9 cellular contexts compared by ENCODE assay signal in genomic region chr13:102800145-102801041, GRCh38. TPM values are rescaled to one million over a fixed set of nuclear protein-coding genes. Genes with fewer than 3 reads are reported as not detected.
DNase-seq lines count a peak whose midpoint lies in the region; ATAC-seq and TF ChIP-seq lines count a peak whose summit lies in the region.
"Had no signal": no experiment of that assay in that cellular context is flagged by ENCODE, and none has a peak within 500 bp of the region (broad histone marks: within the 10 kb centered on the region; RNA-seq: fewer than 3 reads in every experiment).

No MANE protein-coding gene starts in this region.

- peak overlapping the region; percentile 75 for H3K4me3 ChIP-seq in A673 (ENCODE audit: low read depth, low read length, poor library complexity, severe bottlenecking)

- peaks cover under 1% of the 10 kb centered on the region for H3K36me3 ChIP-seq in A673 (ENCODE audit: insufficient read depth, low read length, poor library complexity, severe bottlenecking)

- H3K27ac Mint-ChIP-seq in chondrocyte (ENCODE audit: unreplicated experiment), result peak overlapping the region; percentile 88

- DNase-seq in A673 (ENCODE audit: low spot score), result peak; percentile 92
- DNase-seq in NCI-H2196 treated with DMSO at 0.1 percent for 48 hours (lab: John Stamatoyannopoulos, UW; ENCODE audit: unreplicated experiment), result peak; percentile 9
- DNase-seq in activated CD4-positive, alpha-beta T cell treated with anti-CD3 and anti-CD28 coated beads for 24 hours (ENCODE audit: low read depth in 2 of 2), result peak; percentile 75 to 77
- DNase-seq in chondrocyte (ENCODE audit: low spot score), result no peak
- DNase-seq in left kidney (ENCODE audit: low read depth, low spot score), result peak; percentile 95
- peak; percentile 87 to 88 for DNase-seq in stimulated activated CD4-positive, alpha-beta T cell treated with anti-CD3 and anti-CD28 coated beads, Interleukin-2, amount 100 ng/mL, for 24 hours

- H3K9me3 Mint-ChIP-seq in chondrocyte (ENCODE audit: low read depth), result no peaks in the 10 kb centered on the region

- H3K9me3 ChIP-seq in A673 (ENCODE audit: low read depth, low read length, poor library complexity, severe bottlenecking), result no peaks in the 10 kb centered on the region

- no peaks in the 10 kb centered on the region for H3K27me3 ChIP-seq in A673 (replicated peaks; ENCODE audit: insufficient read depth, low read depth, low read length, poor library complexity)

- peaks cover 1% of the 10 kb centered on the region for H3K36me3 Mint-ChIP-seq in chondrocyte (ENCODE audit: low read depth)

- peak overlapping the region; percentile 84 for H3K27ac ChIP-seq in A673 (ENCODE audit: low read depth, low read length, poor library complexity, severe bottlenecking)
- H3K27ac ChIP-seq: KMS-11 had no signal

- BruUV-seq in A673 (replicated peaks; lab: Mats Ljungman, UMichigan), result no TSS peak

- no peaks in the 10 kb centered on the region for H3K27me3 Mint-ChIP-seq in chondrocyte (ENCODE audit: low read depth)

- POLR2A ChIA-PET in A673 (lab: Charles Lee; ENCODE audit: low non-redundant PET), result no interaction called here

- intact Hi-C loops in A673 (cut with micrococcal nuclease; ENCODE audit: unreplicated experiment), result no loop called here

- peaks cover 35% of the 10 kb centered on the region for H3K4me1 Mint-ChIP-seq in chondrocyte (ENCODE audit: low read depth)

- CTCF ChIA-PET in A673 (lab: Charles Lee), result interaction anchor here (1.5 kb wide), 1 partner anchor 45 kb away, joined by 6 read pairs; the partner anchor contains the start of gene ERCC5

- peak; percentile 79 for TF ChIP-seq CTCF in A673 (conservative IDR thresholded peaks at IDR 0.05; ENCODE audit: low read depth, low read length)
- peak; percentile 95 for TF ChIP-seq CTCF in chondrocyte (IDR thresholded peaks at IDR 0.05)

- peak overlapping the region; percentile 84 for H3K4me3 Mint-ChIP-seq in chondrocyte (ENCODE audit: unreplicated experiment)

- peaks cover 16% of the 10 kb centered on the region for H3K4me1 ChIP-seq in A673 (ENCODE audit: insufficient read depth, low read length, poor library complexity, severe bottlenecking)

- ATAC-seq in GM18519 (IDR thresholded peaks at IDR 0.05; ENCODE audit: low FRiP score, unreplicated experiment) (peak; percentile 66), HG03039 (IDR thresholded peaks at IDR 0.05; ENCODE audit: unreplicated experiment) (peak; percentile 77)

RNA-seq across cellular contexts. Expression of gene BIVM, which starts 1.5 kb away (rescaled TPM):
- 19.5 and 21.9 TPM in 2 replicates for total RNA-seq in A673 (2021)
- total RNA-seq in chondrocyte, result 22.7 to 37.7 TPM (median 24.0 TPM) in 3 replicates

RNA-seq across cellular contexts. Expression of gene POGLUT2, which starts 1.6 kb away (rescaled TPM):
- 10.8 and 12.0 TPM in 2 replicates for total RNA-seq in A673 (2021)
- 37.3 to 45.8 TPM (median 39.1 TPM) in 3 replicates for total RNA-seq in chondrocyte

RNA-seq across cellular contexts. Expression of gene TEX30, which starts 26.8 kb away (rescaled TPM):
- total RNA-seq in A673 (2021), result 29.8 and 44.1 TPM in 2 replicates
- total RNA-seq in chondrocyte, result 10.6 to 11.1 TPM (median 11.0 TPM) in 3 replicates

RNA-seq across cellular contexts. Expression of gene ERCC5, which starts 45.4 kb away (rescaled TPM):
- total RNA-seq in A673 (2021) (36.2 and 37.6 TPM in 2 replicates), chondrocyte (41.0 to 63.4 TPM (median 51.1 TPM) in 3 replicates)
